16 cellular contexts compared by ENCODE assay signal in the genomic region with DNA sequence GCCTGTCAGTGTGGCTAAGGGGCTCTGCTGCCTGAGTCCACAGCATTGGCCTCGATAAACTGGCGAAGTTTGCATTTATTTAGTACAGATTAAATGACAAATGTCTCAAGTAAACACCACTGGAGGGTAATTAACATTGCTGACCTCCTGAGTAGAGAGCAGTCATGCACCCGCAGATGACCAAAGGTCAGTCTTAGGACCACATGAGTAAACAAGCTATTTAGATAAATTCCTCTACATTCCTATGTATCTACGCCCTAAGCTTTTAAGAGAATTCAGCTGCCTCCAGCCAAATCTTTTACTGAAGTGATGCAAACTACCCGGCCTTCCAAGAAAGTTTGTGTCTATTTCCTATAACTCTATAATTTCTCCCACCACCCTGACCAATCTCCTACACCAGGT. TPM values are rescaled to one million over a fixed set of nuclear protein-coding genes. Genes with fewer than 3 reads are reported as not detected.
DNase-seq lines count a peak whose midpoint lies in the region; ATAC-seq, FAIRE-seq and TF ChIP-seq lines count a peak whose summit lies in the region.
"Had no signal": no experiment of that assay in that cellular context is flagged by ENCODE, and none has a peak within 500 bp of the region (broad histone marks: within the 10 kb centered on the region; RNA-seq: fewer than 3 reads in every experiment).

No MANE protein-coding gene starts in this region.

- peak; percentile 8 for DNase-seq in AG10803 (ENCODE audit: low read depth)
- no peak for DNase-seq in HTR-8/SVneo (ENCODE audit: insufficient read length, low spot score)
- DNase-seq in SJSA1 (ENCODE audit: low read depth in 1 of 2, low spot score in 2 of 2) = peak; percentile 55 to 76
- no peak for DNase-seq in aorta
- no peak for DNase-seq in NCI-H524 (lab: John Stamatoyannopoulos, UW)
- no peak for DNase-seq in islet precursor cell
- DNase-seq: CD4-positive, CD25-positive, alpha-beta regulatory T cell; DMS153; DMS79 treated with DMSO at 0.1 percent for 48 hours; EL; GOT3; H9; KBM-7 had no signal

- peaks cover 25% of the 10 kb centered on the region for H3K4me1 ChIP-seq in SJSA1 (replicated peaks)
- H3K4me1 ChIP-seq in aorta (ENCODE audit: control insufficient read depth in 1 of 2, insufficient read depth in 2 of 2, low read length in 2 of 2) = no peaks in the 10 kb centered on the region

- H3K9me3 ChIP-seq in SJSA1 (replicated peaks) (peaks cover 9% of the 10 kb centered on the region), aorta (ENCODE audit: control insufficient read depth, low read length) (peaks cover 7% of the 10 kb centered on the region)

- 55 to 59% methylated on average over 5 of the region's 5 CpGs for WGBS in aorta, 2 donors

- ATAC-seq in aorta (ENCODE audit: low FRiP score) = no peak

- peak; percentile 26 for FAIRE-seq in HTR-8/SVneo (lab: Jason Lieb, UNC)
- FAIRE-seq: G401.6, GM12891 had no signal

- TF ChIP-seq CTCF in AG10803 (conservative IDR thresholded peaks at IDR 0.05; ENCODE audit: low read length) = no peak

- H3K36me3 ChIP-seq in SJSA1 (no peaks in the 10 kb centered on the region), aorta (ENCODE audit: control insufficient read depth in 1 of 2, insufficient read depth in 2 of 2, low read length in 1 of 2) (no peaks in the 10 kb centered on the region)
- H3K36me3 ChIP-seq: BLaER1 treated with 17β-estradiol and CSF1 and Interleukin-3, amounts not matched to agents 10 nM and 100 nM had no signal

- H3K27me3 ChIP-seq in SJSA1 (replicated peaks) (no peaks in the 10 kb centered on the region), aorta (ENCODE audit: control insufficient read depth in 1 of 2, insufficient read depth in 2 of 2, low read length in 1 of 2) (no peaks in the 10 kb centered on the region)
- H3K27me3 ChIP-seq: BLaER1 treated with 17β-estradiol and CSF1 and Interleukin-3, amounts not matched to agents 10 nM and 100 nM had no signal

- H3K4me3 ChIP-seq in AG10803 (ENCODE audit: low read length) = no peak overlapping the region
- H3K4me3 ChIP-seq in SJSA1 = no peak overlapping the region
- no peak overlapping the region for H3K4me3 ChIP-seq in aorta (ENCODE audit: low read length in 2 of 2)
- H3K4me3 ChIP-seq: BLaER1 treated with 17β-estradiol and CSF1 and Interleukin-3, amounts not matched to agents 10 nM and 100 nM had no signal

- intact Hi-C loops in aorta (cut with DNase I) = no loop called here

- H3K27ac ChIP-seq in SJSA1 = peak overlapping the region; percentile 80
- H3K27ac ChIP-seq in aorta (ENCODE audit: low read depth in 1 of 2, low read length in 2 of 2) = no peak overlapping the region
- H3K27ac ChIP-seq: BLaER1 treated with 17β-estradiol and CSF1 and Interleukin-3, amounts not matched to agents 10 nM and 100 nM had no signal

RNA-seq across cellular contexts. Expression of a gene that starts 22.9 kb away (rescaled TPM):
- total RNA-seq in SJSA1 (2014; rRNA removed; shearing (Covaris generic)) = 122 and 128 TPM in 2 replicates
- under 1 TPM in 1 of 2 donors, not detected in 1; 0.42 TPM for total RNA-seq in aorta
- polyA plus RNA-seq in aorta = not detected

RNA-seq across cellular contexts. Expression of a gene that starts 37.2 kb away (rescaled TPM):
- 16.3 and 18.2 TPM in 2 replicates for total RNA-seq in SJSA1 (2014; rRNA removed; shearing (Covaris generic))
- 1 to 10 TPM; 1.2 to 1.6 TPM for total RNA-seq in aorta
- not detected for polyA plus RNA-seq in aorta

Comparison
In these comparisons a context has a peak if more than half of its experiments do, and no peak if none do; other contexts are left out.
1. DNase-seq: peak in AG10803 (single experiment) and SJSA1 (2 of 2); none in HTR-8/SVneo (single experiment), aorta (0 of 2), NCI-H524 (0 of 2) and islet precursor cell (single experiment).
2. RNA of a gene that starts 22.9 kb away (total RNA-seq): 122 to 128 TPM in SJSA1; 0.42 TPM in aorta; every median in the first group is over 10 times any median in the second.